ENCODE assay signal across 1 cellular context in the genomic region with DNA sequence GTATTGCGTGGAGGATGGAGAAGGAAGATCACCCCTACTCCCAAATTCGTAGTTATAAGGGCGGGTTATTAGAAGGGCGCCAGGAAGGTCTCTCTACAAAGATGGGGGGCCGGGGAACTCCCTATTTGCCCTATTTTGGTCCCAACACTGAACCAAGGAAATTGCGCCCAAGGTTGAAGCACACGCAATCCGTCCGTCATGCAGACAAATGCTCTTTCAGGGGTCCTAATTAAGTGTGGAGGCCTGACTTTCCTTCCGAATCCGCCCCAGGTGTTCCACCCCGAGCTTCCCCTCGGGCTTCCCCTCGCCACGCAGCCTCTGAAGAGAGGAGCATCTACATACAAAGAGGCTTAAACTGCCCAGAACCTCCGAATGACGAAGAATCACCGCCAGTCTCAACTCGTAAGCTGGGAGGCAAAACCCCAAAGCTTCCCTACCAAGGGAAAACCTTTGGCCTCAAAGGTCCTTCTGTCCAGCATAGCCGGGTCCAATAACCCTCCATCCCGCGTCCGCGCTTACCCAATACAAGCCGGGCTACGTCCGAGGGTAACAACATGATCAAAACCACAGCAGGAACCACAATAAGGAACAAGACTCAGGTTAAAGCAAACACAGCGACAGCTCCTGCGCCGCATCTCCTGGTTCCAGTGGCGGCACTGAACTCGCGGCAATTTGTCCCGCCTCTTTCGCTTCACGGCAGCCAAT.
TF ChIP-seq lines count a peak whose summit lies in the region.

A gene (minus strand): TSS at position 658 of the 705 bp plus-strand sequence. CDS start 102 bp downstream, at position 556.

TF ChIP-seq in K562, 482 proteins besides CTCF, POLR2A, EP300 and RAD21 (continued from another document and continues in another):
- TF ChIP-seq, protein P1, sequence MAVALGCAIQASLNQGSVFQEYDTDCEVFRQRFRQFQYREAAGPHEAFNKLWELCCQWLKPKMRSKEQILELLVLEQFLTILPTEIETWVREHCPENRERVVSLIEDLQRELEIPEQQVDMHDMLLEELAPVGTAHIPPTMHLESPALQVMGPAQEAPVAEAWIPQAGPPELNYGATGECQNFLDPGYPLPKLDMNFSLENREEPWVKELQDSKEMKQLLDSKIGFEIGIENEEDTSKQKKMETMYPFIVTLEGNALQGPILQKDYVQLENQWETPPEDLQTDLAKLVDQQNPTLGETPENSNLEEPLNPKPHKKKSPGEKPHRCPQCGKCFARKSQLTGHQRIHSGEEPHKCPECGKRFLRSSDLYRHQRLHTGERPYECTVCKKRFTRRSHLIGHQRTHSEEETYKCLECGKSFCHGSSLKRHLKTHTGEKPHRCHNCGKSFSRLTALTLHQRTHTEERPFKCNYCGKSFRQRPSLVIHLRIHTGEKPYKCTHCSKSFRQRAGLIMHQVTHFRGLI (CRISPR knock-in tag; IDR thresholded peaks at IDR 0.05) = no peak
- TF ChIP-seq, protein P2, sequence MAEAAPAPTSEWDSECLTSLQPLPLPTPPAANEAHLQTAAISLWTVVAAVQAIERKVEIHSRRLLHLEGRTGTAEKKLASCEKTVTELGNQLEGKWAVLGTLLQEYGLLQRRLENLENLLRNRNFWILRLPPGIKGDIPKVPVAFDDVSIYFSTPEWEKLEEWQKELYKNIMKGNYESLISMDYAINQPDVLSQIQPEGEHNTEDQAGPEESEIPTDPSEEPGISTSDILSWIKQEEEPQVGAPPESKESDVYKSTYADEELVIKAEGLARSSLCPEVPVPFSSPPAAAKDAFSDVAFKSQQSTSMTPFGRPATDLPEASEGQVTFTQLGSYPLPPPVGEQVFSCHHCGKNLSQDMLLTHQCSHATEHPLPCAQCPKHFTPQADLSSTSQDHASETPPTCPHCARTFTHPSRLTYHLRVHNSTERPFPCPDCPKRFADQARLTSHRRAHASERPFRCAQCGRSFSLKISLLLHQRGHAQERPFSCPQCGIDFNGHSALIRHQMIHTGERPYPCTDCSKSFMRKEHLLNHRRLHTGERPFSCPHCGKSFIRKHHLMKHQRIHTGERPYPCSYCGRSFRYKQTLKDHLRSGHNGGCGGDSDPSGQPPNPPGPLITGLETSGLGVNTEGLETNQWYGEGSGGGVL (CRISPR knock-in tag; IDR thresholded peaks at IDR 0.05) = no peak
- TF ChIP-seq PTRF (tag; IDR thresholded peaks at IDR 0.05) = no peak
- TF ChIP-seq, protein P3, sequence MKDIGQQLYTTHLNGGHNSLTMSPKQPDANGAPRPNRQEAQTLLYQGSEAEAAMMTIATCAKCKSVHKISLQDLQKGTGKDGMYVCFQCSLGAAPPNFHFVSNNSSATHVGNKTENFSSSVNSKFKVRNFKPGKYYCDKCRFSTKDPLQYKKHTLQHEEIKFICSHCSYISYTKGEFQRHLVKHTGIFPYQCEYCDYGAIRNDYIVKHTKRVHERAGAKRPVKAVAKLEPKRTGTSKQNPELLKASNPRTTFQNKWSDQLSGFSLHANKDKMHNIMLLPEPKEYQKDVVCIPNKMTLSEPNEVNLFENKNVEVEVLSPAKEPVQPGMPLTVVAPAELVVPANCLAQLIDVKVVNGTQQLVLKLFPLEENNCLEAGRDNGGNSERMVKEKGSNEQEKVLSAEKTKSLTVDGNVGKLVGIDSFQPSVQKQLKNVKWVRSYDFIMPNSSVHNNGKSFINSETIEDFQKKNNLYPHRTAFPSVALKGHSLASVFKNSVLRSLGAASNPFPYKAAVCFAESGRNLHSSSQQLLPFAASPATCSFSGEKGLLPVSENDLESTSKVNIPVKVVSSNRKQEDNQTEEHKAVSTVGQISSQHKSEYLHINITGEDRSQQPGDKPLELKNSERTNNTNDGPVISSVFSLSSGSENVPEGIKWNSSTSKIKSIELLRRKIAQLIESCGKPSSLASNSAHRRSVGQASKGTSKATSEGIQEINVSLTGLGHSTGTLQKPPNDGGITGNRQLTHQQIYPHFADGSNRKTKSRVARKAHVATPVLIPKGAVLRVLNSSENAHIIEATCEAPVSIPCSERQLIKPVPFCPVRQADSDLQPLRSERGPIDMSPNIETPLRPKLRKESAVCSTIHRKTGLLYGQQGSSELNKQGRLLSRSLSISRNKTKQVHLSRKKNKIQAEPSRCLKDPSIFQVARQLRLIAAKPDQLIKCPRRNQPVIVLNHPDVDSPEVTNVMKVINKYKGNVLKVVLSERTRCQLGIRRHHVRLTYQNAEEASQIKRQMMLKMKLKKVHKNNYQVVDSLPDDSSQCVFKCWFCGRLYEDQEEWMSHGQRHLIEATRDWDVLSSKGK (CRISPR knock-in tag; IDR thresholded peaks at IDR 0.05) = no peak
- TF ChIP-seq ZNF384 (IDR thresholded peaks at IDR 0.05; ENCODE audit: low read depth, low read length) = no peak
- no peak for TF ChIP-seq EZH2 (IDR thresholded peaks at IDR 0.05; ENCODE audit: borderline replicate concordance, low read depth, low read length)
- TF ChIP-seq, protein P4, sequence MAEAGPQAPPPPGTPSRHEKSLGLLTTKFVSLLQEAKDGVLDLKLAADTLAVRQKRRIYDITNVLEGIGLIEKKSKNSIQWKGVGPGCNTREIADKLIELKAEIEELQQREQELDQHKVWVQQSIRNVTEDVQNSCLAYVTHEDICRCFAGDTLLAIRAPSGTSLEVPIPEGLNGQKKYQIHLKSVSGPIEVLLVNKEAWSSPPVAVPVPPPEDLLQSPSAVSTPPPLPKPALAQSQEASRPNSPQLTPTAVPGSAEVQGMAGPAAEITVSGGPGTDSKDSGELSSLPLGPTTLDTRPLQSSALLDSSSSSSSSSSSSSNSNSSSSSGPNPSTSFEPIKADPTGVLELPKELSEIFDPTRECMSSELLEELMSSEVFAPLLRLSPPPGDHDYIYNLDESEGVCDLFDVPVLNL (CRISPR knock-in tag; IDR thresholded peaks at IDR 0.05; ENCODE audit: low read depth) = no peak
- no peak for TF ChIP-seq NR2C1 (IDR thresholded peaks at IDR 0.05)
- TF ChIP-seq NR2C1 (tag; IDR thresholded peaks at IDR 0.05) = no peak
- peak in 1 of 2 experiments; percentile 70; a peak in 1 of 4 replicates for TF ChIP-seq TEAD1 (CRISPR knock-in tag; IDR thresholded peaks at IDR 0.05)
- TF ChIP-seq SIRT6 (IDR thresholded peaks at IDR 0.05; ENCODE audit: low read depth, low read length) = no peak
- 0 out of 2 replicates have a peak, but pooled peaks have one; percentile 59 for TF ChIP-seq ZC3H4 (CRISPR knock-in tag; IDR thresholded peaks at IDR 0.05; ENCODE audit: borderline replicate concordance)
- TF ChIP-seq, protein P5, sequence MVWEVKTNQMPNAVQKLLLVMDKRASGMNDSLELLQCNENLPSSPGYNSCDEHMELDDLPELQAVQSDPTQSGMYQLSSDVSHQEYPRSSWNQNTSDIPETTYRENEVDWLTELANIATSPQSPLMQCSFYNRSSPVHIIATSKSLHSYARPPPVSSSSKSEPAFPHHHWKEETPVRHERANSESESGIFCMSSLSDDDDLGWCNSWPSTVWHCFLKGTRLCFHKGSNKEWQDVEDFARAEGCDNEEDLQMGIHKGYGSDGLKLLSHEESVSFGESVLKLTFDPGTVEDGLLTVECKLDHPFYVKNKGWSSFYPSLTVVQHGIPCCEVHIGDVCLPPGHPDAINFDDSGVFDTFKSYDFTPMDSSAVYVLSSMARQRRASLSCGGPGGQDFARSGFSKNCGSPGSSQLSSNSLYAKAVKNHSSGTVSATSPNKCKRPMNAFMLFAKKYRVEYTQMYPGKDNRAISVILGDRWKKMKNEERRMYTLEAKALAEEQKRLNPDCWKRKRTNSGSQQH (CRISPR knock-in tag; IDR thresholded peaks at IDR 0.05) = no peak
- TF ChIP-seq BACH1 (tag; IDR thresholded peaks at IDR 0.05) = no peak
- TF ChIP-seq NFYB (IDR thresholded peaks at IDR 0.05; ENCODE audit: extremely low read depth, insufficient read length) = peak; percentile 57
- TF ChIP-seq, protein P6, sequence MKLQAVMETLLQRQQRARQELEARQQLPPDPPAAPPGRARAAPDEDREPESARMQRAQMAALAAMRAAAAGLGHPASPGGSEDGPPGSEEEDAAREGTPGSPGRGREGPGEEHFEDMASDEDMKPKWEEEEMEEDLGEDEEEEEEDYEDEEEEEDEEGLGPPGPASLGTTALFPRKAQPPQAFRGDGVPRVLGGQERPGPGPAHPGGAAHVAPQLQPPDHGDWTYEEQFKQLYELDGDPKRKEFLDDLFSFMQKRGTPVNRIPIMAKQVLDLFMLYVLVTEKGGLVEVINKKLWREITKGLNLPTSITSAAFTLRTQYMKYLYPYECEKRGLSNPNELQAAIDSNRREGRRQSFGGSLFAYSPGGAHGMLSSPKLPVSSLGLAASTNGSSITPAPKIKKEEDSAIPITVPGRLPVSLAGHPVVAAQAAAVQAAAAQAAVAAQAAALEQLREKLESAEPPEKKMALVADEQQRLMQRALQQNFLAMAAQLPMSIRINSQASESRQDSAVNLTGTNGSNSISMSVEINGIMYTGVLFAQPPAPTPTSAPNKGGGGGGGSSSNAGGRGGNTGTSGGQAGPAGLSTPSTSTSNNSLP (IDR thresholded peaks at IDR 0.05; ENCODE audit: borderline replicate concordance, low read depth, low read length) = no peak
- TF ChIP-seq U2AF1 (optimal IDR thresholded peaks at IDR 0.05; ENCODE audit: low read depth, low read length) = no peak
- no peak for TF ChIP-seq PHF21A (IDR thresholded peaks at IDR 0.05; ENCODE audit: borderline replicate concordance, low read depth)
- TF ChIP-seq MCM7 (IDR thresholded peaks at IDR 0.05) = no peak
- TF ChIP-seq, protein P7, sequence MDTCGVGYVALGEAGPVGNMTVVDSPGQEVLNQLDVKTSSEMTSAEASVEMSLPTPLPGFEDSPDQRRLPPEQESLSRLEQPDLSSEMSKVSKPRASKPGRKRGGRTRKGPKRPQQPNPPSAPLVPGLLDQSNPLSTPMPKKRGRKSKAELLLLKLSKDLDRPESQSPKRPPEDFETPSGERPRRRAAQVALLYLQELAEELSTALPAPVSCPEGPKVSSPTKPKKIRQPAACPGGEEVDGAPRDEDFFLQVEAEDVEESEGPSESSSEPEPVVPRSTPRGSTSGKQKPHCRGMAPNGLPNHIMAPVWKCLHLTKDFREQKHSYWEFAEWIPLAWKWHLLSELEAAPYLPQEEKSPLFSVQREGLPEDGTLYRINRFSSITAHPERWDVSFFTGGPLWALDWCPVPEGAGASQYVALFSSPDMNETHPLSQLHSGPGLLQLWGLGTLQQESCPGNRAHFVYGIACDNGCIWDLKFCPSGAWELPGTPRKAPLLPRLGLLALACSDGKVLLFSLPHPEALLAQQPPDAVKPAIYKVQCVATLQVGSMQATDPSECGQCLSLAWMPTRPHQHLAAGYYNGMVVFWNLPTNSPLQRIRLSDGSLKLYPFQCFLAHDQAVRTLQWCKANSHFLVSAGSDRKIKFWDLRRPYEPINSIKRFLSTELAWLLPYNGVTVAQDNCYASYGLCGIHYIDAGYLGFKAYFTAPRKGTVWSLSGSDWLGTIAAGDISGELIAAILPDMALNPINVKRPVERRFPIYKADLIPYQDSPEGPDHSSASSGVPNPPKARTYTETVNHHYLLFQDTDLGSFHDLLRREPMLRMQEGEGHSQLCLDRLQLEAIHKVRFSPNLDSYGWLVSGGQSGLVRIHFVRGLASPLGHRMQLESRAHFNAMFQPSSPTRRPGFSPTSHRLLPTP (IDR thresholded peaks at IDR 0.05; ENCODE audit: borderline replicate concordance, extremely low read depth, insufficient read length) = no peak
- TF ChIP-seq, protein P8, sequence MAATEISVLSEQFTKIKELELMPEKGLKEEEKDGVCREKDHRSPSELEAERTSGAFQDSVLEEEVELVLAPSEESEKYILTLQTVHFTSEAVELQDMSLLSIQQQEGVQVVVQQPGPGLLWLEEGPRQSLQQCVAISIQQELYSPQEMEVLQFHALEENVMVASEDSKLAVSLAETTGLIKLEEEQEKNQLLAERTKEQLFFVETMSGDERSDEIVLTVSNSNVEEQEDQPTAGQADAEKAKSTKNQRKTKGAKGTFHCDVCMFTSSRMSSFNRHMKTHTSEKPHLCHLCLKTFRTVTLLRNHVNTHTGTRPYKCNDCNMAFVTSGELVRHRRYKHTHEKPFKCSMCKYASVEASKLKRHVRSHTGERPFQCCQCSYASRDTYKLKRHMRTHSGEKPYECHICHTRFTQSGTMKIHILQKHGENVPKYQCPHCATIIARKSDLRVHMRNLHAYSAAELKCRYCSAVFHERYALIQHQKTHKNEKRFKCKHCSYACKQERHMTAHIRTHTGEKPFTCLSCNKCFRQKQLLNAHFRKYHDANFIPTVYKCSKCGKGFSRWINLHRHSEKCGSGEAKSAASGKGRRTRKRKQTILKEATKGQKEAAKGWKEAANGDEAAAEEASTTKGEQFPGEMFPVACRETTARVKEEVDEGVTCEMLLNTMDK (IDR thresholded peaks at IDR 0.05; ENCODE audit: borderline replicate concordance, insufficient read depth, low read depth, low read length, poor library complexity, severe bottlenecking) = no peak
- TF ChIP-seq, protein P9, sequence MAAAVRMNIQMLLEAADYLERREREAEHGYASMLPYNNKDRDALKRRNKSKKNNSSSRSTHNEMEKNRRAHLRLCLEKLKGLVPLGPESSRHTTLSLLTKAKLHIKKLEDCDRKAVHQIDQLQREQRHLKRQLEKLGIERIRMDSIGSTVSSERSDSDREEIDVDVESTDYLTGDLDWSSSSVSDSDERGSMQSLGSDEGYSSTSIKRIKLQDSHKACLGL (CRISPR knock-in tag; IDR thresholded peaks at IDR 0.05; ENCODE audit: borderline replicate concordance, poor library complexity, severe bottlenecking) = no peak
- TF ChIP-seq, protein P10, sequence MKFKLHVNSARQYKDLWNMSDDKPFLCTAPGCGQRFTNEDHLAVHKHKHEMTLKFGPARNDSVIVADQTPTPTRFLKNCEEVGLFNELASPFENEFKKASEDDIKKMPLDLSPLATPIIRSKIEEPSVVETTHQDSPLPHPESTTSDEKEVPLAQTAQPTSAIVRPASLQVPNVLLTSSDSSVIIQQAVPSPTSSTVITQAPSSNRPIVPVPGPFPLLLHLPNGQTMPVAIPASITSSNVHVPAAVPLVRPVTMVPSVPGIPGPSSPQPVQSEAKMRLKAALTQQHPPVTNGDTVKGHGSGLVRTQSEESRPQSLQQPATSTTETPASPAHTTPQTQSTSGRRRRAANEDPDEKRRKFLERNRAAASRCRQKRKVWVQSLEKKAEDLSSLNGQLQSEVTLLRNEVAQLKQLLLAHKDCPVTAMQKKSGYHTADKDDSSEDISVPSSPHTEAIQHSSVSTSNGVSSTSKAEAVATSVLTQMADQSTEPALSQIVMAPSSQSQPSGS (CRISPR knock-in tag; IDR thresholded peaks at IDR 0.05) = no peak
- TF ChIP-seq PHF20 (IDR thresholded peaks at IDR 0.05; ENCODE audit: partially characterized antibody) = no peak
- no peak for TF ChIP-seq LEF1 (IDR thresholded peaks at IDR 0.05)
- no peak for TF ChIP-seq EP400 (IDR thresholded peaks at IDR 0.05)
- no peak for TF ChIP-seq BRF1 (IDR thresholded peaks at IDR 0.05; ENCODE audit: borderline replicate concordance, extremely low read depth, insufficient read length)
- TF ChIP-seq FOS (IDR thresholded peaks at IDR 0.05; ENCODE audit: extremely low read depth, insufficient read length) = no peak
- TF ChIP-seq ETS2 (tag; IDR thresholded peaks at IDR 0.05; ENCODE audit: borderline replicate concordance, poor library complexity, severe bottlenecking) = no peak
- TF ChIP-seq TEAD2 (tag; IDR thresholded peaks at IDR 0.05) = no peak
- peak; percentile 30; the same call in 1 of the 2 replicates for TF ChIP-seq NFIC (IDR thresholded peaks at IDR 0.05)
- TF ChIP-seq MTA1 (IDR thresholded peaks at IDR 0.05; ENCODE audit: borderline replicate concordance) = 0 out of 2 replicates have a peak, but pooled peaks have one; percentile 15
- no peak for TF ChIP-seq EGR1 (conservative IDR thresholded peaks at IDR 0.05)
- TF ChIP-seq YY1 (IDR thresholded peaks at IDR 0.05; ENCODE audit: borderline replicate concordance in 1 of 3, control insufficient read depth in 1 of 3, extremely low read depth in 1 of 3, insufficient read depth in 3 of 3, insufficient read length in 1 of 3, insufficient replicate concordance in 2 of 3, low read depth in 1 of 3, low read length in 2 of 3) = peak in 1 of 3 experiments; percentile 64
- TF ChIP-seq ZNF41 (CRISPR knock-in tag; conservative IDR thresholded peaks at IDR 0.05) = no peak
- no peak for TF ChIP-seq ARNT (IDR thresholded peaks at IDR 0.05)
- TF ChIP-seq HMG20B (CRISPR knock-in tag; IDR thresholded peaks at IDR 0.05) = no peak
- TF ChIP-seq HMG20A (CRISPR knock-in tag; conservative IDR thresholded peaks at IDR 0.05) = no peak
